8 cellular contexts compared by ENCODE assay signal in the genomic region with DNA sequence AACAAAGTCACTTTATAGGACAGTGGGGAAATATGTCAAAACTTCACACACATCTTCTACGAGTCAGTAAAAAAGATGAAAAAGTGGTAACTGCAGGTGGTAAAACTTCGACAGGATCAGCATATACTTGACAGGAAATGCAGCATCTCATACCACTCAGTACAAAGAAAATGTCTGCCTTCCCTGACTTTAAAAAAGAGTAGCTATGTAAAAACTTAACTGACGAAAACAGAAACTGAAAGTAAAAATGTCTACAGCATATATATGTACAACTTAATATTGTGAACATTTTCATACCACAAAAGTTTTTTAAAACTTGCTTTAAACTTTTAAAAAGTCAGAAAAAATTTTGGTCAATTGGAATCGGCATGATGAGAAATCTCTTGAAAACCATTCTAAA. TPM values are rescaled to one million over a fixed set of nuclear protein-coding genes. Genes with fewer than 3 reads are reported as not detected.
DNase-seq lines count a peak whose midpoint lies in the region; ATAC-seq and TF ChIP-seq lines count a peak whose summit lies in the region.

No MANE protein-coding gene starts in this region.

- no peaks in the 10 kb centered on the region for H3K9me3 ChIP-seq in body of pancreas
- no peaks in the 10 kb centered on the region for H3K9me3 ChIP-seq in lung (ENCODE audit: control insufficient read depth in 2 of 2, insufficient read depth in 1 of 2, low read length in 1 of 2)

- TF ChIP-seq POLR2A in body of pancreas (IDR thresholded peaks at IDR 0.05) = no peak

- peaks cover 0 to 3% of the 10 kb centered on the region in 2 donors for H3K36me3 ChIP-seq in body of pancreas (replicated peaks in 1 of 2; ENCODE audit: insufficient read depth in 1 of 2, low read depth in 2 of 2)
- peaks cover 3 to 5% of the 10 kb centered on the region in 2 donors for H3K36me3 ChIP-seq in lung (ENCODE audit: control insufficient read depth in 2 of 2, insufficient read depth in 2 of 2, low read length in 2 of 2)

- intact Hi-C loops in body of pancreas (cut with DNase I) = no loop called here

- H3K27me3 ChIP-seq in body of pancreas (no peaks in the 10 kb centered on the region), lung (ENCODE audit: control insufficient read depth, insufficient read depth) (no peaks in the 10 kb centered on the region)

- H3K27ac ChIP-seq in body of pancreas (peak overlapping the region in 3 of 4 donors; percentile 80 to 90 (median 88)), lung (ENCODE audit: low read depth in 1 of 2, low read length in 1 of 2) (peak overlapping the region; percentile 75 to 92)

- DNase-seq in M059J (ENCODE audit: low read depth) = peak; percentile 24
- DNase-seq in body of pancreas = no peak
- no peak for DNase-seq in lung (ENCODE audit: low spot score)
- no peak for DNase-seq in inferior parietal cortex (ENCODE audit: extremely low spot score)
- no peak for DNase-seq in mesenteric fat pad (ENCODE audit: low spot score)

- H3K4me1 ChIP-seq in body of pancreas (peaks cover 30% of the 10 kb centered on the region), lung (ENCODE audit: control insufficient read depth in 2 of 2, insufficient read depth in 2 of 2, low read length in 2 of 2) (peaks cover 4 to 6% of the 10 kb centered on the region in 2 donors)

- TF ChIP-seq CTCF in body of pancreas (IDR thresholded peaks at IDR 0.05) = no peak
- TF ChIP-seq CTCF in lung (IDR thresholded peaks at IDR 0.05; ENCODE audit: control extremely low read depth, extremely low read depth) = no peak

- H3K4me3 ChIP-seq in GM08714 (ENCODE audit: low read length) = peak overlapping the region; percentile 93
- H3K4me3 ChIP-seq in body of pancreas = peak overlapping the region; percentile 63 to 78
- H3K4me3 ChIP-seq in lung = peak overlapping the region; percentile 85

- ATAC-seq in body of pancreas (no peak), lung (ENCODE audit: insufficient read depth, low FRiP score) (no peak), HG03135 (IDR thresholded peaks at IDR 0.05; ENCODE audit: unreplicated experiment) (no peak), GM18498 (IDR thresholded peaks at IDR 0.05; ENCODE audit: unreplicated experiment) (no peak)

- WGBS in body of pancreas, 2 donors = 3% methylated on average over 4 of the region's 4 CpGs
- 3 to 4% methylated on average over 4 of the region's 4 CpGs for WGBS in lung, 2 donors

RNA-seq across cellular contexts. Expression of a gene that starts 0.9 kb away (rescaled TPM):
- 119 and 162 TPM in 2 replicates for total RNA-seq in M059J (2014; rRNA removed; shearing (Covaris generic))
- total RNA-seq in body of pancreas (1 to 10 TPM; 8.6 to 8.9 TPM), lung (10 to 100 TPM; 33.8 to 93.0 TPM), mesenteric fat pad (63.9 TPM)
- 10 to 100 TPM; 57.1 to 86.6 TPM for polyA plus RNA-seq in lung

RNA-seq across cellular contexts. Expression of a gene that starts 27.7 kb away (rescaled TPM):
- 22.0 and 28.3 TPM in 2 replicates for total RNA-seq in M059J (2014; rRNA removed; shearing (Covaris generic))
- total RNA-seq in body of pancreas (10 to 100 TPM; 23.6 to 24.7 TPM), lung (100 to 1,000 TPM in 1 of 2 donors, 10 to 100 TPM in 1; 61.7 to 135 TPM), mesenteric fat pad (169 TPM)
- polyA plus RNA-seq in lung = 10 to 100 TPM; 39.0 to 53.1 TPM

RNA-seq across cellular contexts. Expression of a gene that starts 41.0 kb away (rescaled TPM):
- total RNA-seq in M059J (2014; rRNA removed; shearing (Covaris generic)) = 0.05 TPM in 1 of 2 replicates, not detected in the other
- total RNA-seq in body of pancreas = 1 to 10 TPM; 1.8 to 2.3 TPM
- 1 to 10 TPM in 1 of 2 donors, under 1 TPM in 1; 0.31 to 1.4 TPM for total RNA-seq in lung
- 1 to 10 TPM in 1 of 2 donors, under 1 TPM in 1; 0.81 to 1.3 TPM for polyA plus RNA-seq in lung
- total RNA-seq in mesenteric fat pad = 7.3 TPM

RNA-seq across cellular contexts. Expression of a gene that starts 58.3 kb away (rescaled TPM):
- 2.4 and 5.0 TPM in 2 replicates for total RNA-seq in M059J (2014; rRNA removed; shearing (Covaris generic))
- total RNA-seq in body of pancreas = 1 to 10 TPM; 2.6 to 5.9 TPM
- total RNA-seq in lung = 1 to 10 TPM; 2.6 to 4.5 TPM
- 1 to 10 TPM; 4.2 to 6.0 TPM for polyA plus RNA-seq in lung
- total RNA-seq in mesenteric fat pad = 3.0 TPM
